Comparison of ENCODE assay signal across 1 cellular context in the genomic region with DNA sequence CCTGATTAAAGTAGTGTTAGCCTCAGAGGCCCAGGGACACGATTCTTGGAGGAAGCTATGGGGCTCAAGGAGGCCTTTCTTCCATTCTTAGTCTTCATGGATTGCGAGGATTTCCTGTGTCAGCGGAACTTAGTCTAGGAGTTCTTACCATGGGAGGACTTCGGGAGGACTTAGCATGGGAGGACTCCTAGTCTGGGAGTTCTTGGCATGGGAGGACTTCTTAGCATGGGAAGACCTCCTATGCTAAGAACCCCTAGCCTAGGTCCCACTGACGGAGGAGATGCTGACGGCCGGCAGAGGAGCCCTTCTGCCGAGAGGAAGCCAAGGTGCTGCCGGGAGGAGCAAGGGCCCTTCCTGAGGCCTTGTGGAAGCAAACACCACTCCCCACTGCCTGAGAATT.
TF ChIP-seq lines count a peak whose summit lies in the region.

No MANE protein-coding gene starts in this region.

TF ChIP-seq in GM12878, 131 proteins besides CTCF, POLR2A, EP300 and RAD21 (continued from another document):
- TF ChIP-seq CREM (IDR thresholded peaks at IDR 0.05; ENCODE audit: low read depth): no peak
TF ChIP-seq in GM12878: peak in this region for 1.
